In genomic region chr13:60267498-60268202, GRCh38 we compare ENCODE assay signal across 8 cellular contexts.
A peak's percentile ranks its signal among the peaks of the same experiment; 100 is the strongest.
DNase-seq lines count a peak whose midpoint lies in the region; ATAC-seq and TF ChIP-seq lines count a peak whose summit lies in the region.

No MANE protein-coding gene starts in this region.

- peak in 6 of 7 experiments; percentile 3 to 65 (median 28) for DNase-seq in CD8-positive, alpha-beta T cell
- no peak for DNase-seq in central memory CD8-positive, alpha-beta T cell (ENCODE audit: low spot score in 2 of 2)
- no peak for DNase-seq in NCI-H2171 (lab: John Stamatoyannopoulos, UW)
- no peak for DNase-seq in cortex of kidney (lab: John Stamatoyannopoulos, UW)

- H3K9me3 ChIP-seq in CD8-positive, alpha-beta T cell (ENCODE audit: low read length) = no peaks in the 10 kb centered on the region
- H3K9me3 ChIP-seq in Loucy (ENCODE audit: insufficient read depth, low read depth, low read length) = peaks cover 6% of the 10 kb centered on the region; the same call in 1 of the 2 replicates
- no peaks in the 10 kb centered on the region for H3K9me3 ChIP-seq in muscle layer of duodenum (ENCODE audit: control insufficient read depth in 1 of 2, low read length in 2 of 2)

- H3K9me2 ChIP-seq in Loucy (replicated peaks; ENCODE audit: low read depth, low read length) = no peaks in the 10 kb centered on the region

- no peaks in the 10 kb centered on the region for H3K27me3 ChIP-seq in CD8-positive, alpha-beta T cell (ENCODE audit: insufficient read depth, low read length)
- H3K27me3 ChIP-seq in Loucy (ENCODE audit: insufficient read depth, low read length, poor library complexity, severe bottlenecking) (no peaks in the 10 kb centered on the region), muscle layer of duodenum (ENCODE audit: low read depth, low read length) (no peaks in the 10 kb centered on the region)

- no peak overlapping the region for H3K4me3 Mint-ChIP-seq in CD8-positive, alpha-beta T cell
- H3K4me3 Mint-ChIP-seq in central memory CD8-positive, alpha-beta T cell = no peak overlapping the region

- peak overlapping the region; percentile 67 for H3K4me3 ChIP-seq in CD8-positive, alpha-beta T cell (ENCODE audit: low read depth, low read length)
- H3K4me3 ChIP-seq in Loucy (ENCODE audit: low read length, poor library complexity, severe bottlenecking) = peak overlapping the region; percentile 72
- H3K4me3 ChIP-seq in muscle layer of duodenum (ENCODE audit: low read depth in 1 of 2, low read length in 2 of 2) = peak overlapping the region; percentile 55 to 67

- peaks cover 14% of the 10 kb centered on the region for H3K79me2 ChIP-seq in Loucy (ENCODE audit: insufficient read depth, low read length)

- no peaks in the 10 kb centered on the region for H3F3A ChIP-seq in Loucy (ENCODE audit: low read depth)

- no peak overlapping the region for H3K27ac Mint-ChIP-seq in CD8-positive, alpha-beta T cell
- H3K27ac Mint-ChIP-seq in central memory CD8-positive, alpha-beta T cell (ENCODE audit: low read depth) = no peak overlapping the region

- intact Hi-C loops in CD8-positive, alpha-beta T cell (cut with DNase I, micrococcal nuclease) = loop anchor here in 1 of 2 experiments (5.0 kb wide), 2 partner anchors 105 to 130 kb away; partner anchors contain the start of genes DIAPH3 and TDRD3

- peak; percentile 91 for ATAC-seq in CD8-positive, alpha-beta T cell
- ATAC-seq in GM21360 (IDR thresholded peaks at IDR 0.05; ENCODE audit: unreplicated experiment) (peak; percentile 86), HG03521 (IDR thresholded peaks at IDR 0.05; ENCODE audit: unreplicated experiment) (no peak)
- peak; percentile 84 for ATAC-seq in central memory CD8-positive, alpha-beta T cell (replicated peaks; ENCODE audit: extremely low read depth, poor library complexity, severe bottlenecking)

- no peaks in the 10 kb centered on the region for H3K36me3 Mint-ChIP-seq in CD8-positive, alpha-beta T cell
- H3K36me3 Mint-ChIP-seq in central memory CD8-positive, alpha-beta T cell (ENCODE audit: insufficient read depth) = no peaks in the 10 kb centered on the region

- peak overlapping the region; percentile 41 for H3K27ac ChIP-seq in CD8-positive, alpha-beta T cell (ENCODE audit: low read depth, low read length)
- no peak overlapping the region for H3K27ac ChIP-seq in muscle layer of duodenum (ENCODE audit: low read length)

- H3K4me1 Mint-ChIP-seq in CD8-positive, alpha-beta T cell (ENCODE audit: low read depth) = peaks cover 4% of the 10 kb centered on the region
- H3K4me1 Mint-ChIP-seq in central memory CD8-positive, alpha-beta T cell = no peaks in the 10 kb centered on the region

- POLR2A ChIA-PET in CD8-positive, alpha-beta T cell (lab: Charles Lee) = no interaction called here

- no peaks in the 10 kb centered on the region for H4K20me1 ChIP-seq in Loucy (ENCODE audit: insufficient read depth, low read length, poor library complexity, severe bottlenecking)

- peak overlapping the region; percentile 79 for H3K4me2 ChIP-seq in Loucy (ENCODE audit: low read depth, low read length, poor library complexity, severe bottlenecking)

- H3K36me3 ChIP-seq in CD8-positive, alpha-beta T cell (ENCODE audit: insufficient read depth, low read length) = no peaks in the 10 kb centered on the region
- H3K36me3 ChIP-seq in Loucy (ENCODE audit: insufficient read depth, low read length) (no peaks in the 10 kb centered on the region), muscle layer of duodenum (ENCODE audit: control insufficient read depth in 1 of 2, insufficient read depth in 2 of 2, low read length in 2 of 2) (no peaks in the 10 kb centered on the region)

- peak overlapping the region; percentile 87 for H3K9ac ChIP-seq in Loucy (ENCODE audit: low read depth, low read length, poor library complexity, severe bottlenecking)

- H3K27me3 Mint-ChIP-seq in CD8-positive, alpha-beta T cell (ENCODE audit: low read depth) = no peaks in the 10 kb centered on the region
- H3K27me3 Mint-ChIP-seq in central memory CD8-positive, alpha-beta T cell = peaks cover 17% of the 10 kb centered on the region

- H3K4me1 ChIP-seq in CD8-positive, alpha-beta T cell (ENCODE audit: insufficient read depth, low read length) = peaks cover 9% of the 10 kb centered on the region
- H3K4me1 ChIP-seq in Loucy (ENCODE audit: insufficient read depth, low read length, poor library complexity, severe bottlenecking) (peaks cover 29% of the 10 kb centered on the region), muscle layer of duodenum (ENCODE audit: control insufficient read depth in 1 of 2, insufficient read depth in 2 of 2, low read length in 2 of 2) (no peaks in the 10 kb centered on the region)

- H3K9me3 Mint-ChIP-seq in CD8-positive, alpha-beta T cell = no peaks in the 10 kb centered on the region
- no peaks in the 10 kb centered on the region for H3K9me3 Mint-ChIP-seq in central memory CD8-positive, alpha-beta T cell

- CTCF ChIA-PET in CD8-positive, alpha-beta T cell (lab: Charles Lee) = no interaction called here

- TF ChIP-seq CTCF in CD8-positive, alpha-beta T cell (IDR thresholded peaks at IDR 0.05) = no peak
- no peak for TF ChIP-seq CTCF in Loucy (conservative IDR thresholded peaks at IDR 0.05; ENCODE audit: low read length)

- H2AFZ ChIP-seq in Loucy (ENCODE audit: low read length) = peak overlapping the region; percentile 41

Comparison
In these comparisons a context has a peak if more than half of its experiments do, and no peak if none do; other contexts are left out.
1. DNase-seq: peak in CD8-positive, alpha-beta T cell (6 of 7); none in central memory CD8-positive, alpha-beta T cell (0 of 2), NCI-H2171 (single experiment) and cortex of kidney (single experiment).
2. Peak in every context shown above with its lines, with median percentiles within 50 percentile points of each other: H3K4me3 ChIP-seq.